Comparison of ENCODE assay signal across 1 cellular context in genomic region chr7:19519443-19519977, GRCh38.
A peak's percentile ranks its signal among the peaks of the same experiment; 100 is the strongest.
TF ChIP-seq lines count a peak whose summit lies in the region.

No MANE protein-coding gene starts in this region.

TF ChIP-seq in HEK293, 187 proteins besides CTCF, POLR2A, EP300 and RAD21 (continued from another document):
- TF ChIP-seq INSM2 (tag by site-specific recombination; IDR thresholded peaks at IDR 0.05), result peak; percentile 73; the same call in 1 of the 2 replicates
- TF ChIP-seq ZBTB11 (tag by site-specific recombination; conservative IDR thresholded peaks at IDR 0.05; ENCODE audit: low read depth), result no peak
- TF ChIP-seq ZNF747 (tag by site-specific recombination; IDR thresholded peaks at IDR 0.05), result no peak
- no peak for TF ChIP-seq ZNF169 (tag by site-specific recombination; IDR thresholded peaks at IDR 0.05)
- TF ChIP-seq YY1 (tag by site-specific recombination; IDR thresholded peaks at IDR 0.05), result no peak
- TF ChIP-seq ZNF324 (tag by site-specific recombination; IDR thresholded peaks at IDR 0.05), result peak; percentile 73
- TF ChIP-seq ZNF596 (tag by site-specific recombination; IDR thresholded peaks at IDR 0.05), result no peak
- TF ChIP-seq ZNF449 (tag by site-specific recombination; IDR thresholded peaks at IDR 0.05), result no peak
- no peak for TF ChIP-seq ZNF549 (tag by site-specific recombination; IDR thresholded peaks at IDR 0.05)
- no peak for TF ChIP-seq ZNF585B (tag by site-specific recombination; IDR thresholded peaks at IDR 0.05)
- TF ChIP-seq ZNF184 (tag by site-specific recombination; IDR thresholded peaks at IDR 0.05), result 0 out of 2 replicates have a peak, but pooled peaks have one; percentile 25
- no peak for TF ChIP-seq ZNF701 (tag by site-specific recombination; IDR thresholded peaks at IDR 0.05)
- peak; percentile 94 for TF ChIP-seq OSR2 (tag by site-specific recombination; IDR thresholded peaks at IDR 0.05)
- TF ChIP-seq ZNF362 (tag by site-specific recombination; IDR thresholded peaks at IDR 0.05), result no peak
TF ChIP-seq in HEK293: peak in this region for 53.
